ENCODE assay signal across 1 cellular context in the genomic region with DNA sequence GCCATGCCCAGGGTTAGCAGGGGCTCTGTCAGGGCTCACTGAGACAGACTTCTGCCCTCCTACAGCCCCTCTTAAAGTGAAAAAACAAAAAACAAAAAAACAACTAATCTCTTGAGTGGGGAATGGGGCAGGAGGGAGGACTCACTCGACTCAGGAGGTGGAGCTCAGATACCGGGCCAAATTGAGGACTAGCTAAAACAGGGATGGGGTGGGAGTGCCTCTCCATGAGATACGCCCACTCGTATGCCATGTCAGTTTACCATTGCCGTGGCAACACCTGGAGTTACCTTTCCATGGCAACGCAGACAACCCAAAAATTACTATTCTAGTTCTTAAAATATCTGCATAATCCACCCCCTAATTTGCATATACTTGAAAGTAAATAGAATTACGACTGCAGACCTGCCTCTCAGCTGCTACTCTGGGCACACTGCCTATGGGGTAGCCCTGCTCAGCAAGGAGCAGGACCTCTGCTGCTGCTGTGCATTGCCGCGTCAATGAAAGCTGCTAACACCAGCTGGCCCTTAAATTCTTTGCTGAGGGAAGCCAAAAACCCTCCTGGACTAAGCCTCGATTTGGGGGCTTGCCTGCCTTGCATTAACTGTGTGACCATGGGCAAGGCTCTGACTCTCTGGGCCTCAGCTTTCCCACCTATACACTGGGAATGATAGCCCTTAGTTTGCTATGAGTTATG.
A peak's percentile ranks its signal among the peaks of the same experiment; 100 is the strongest.
TF ChIP-seq lines count a peak whose summit lies in the region.

No MANE protein-coding gene starts in this region.

TF ChIP-seq in K562, 482 proteins besides CTCF, POLR2A, EP300 and RAD21 (continued from another document):
- TF ChIP-seq RFX1 (IDR thresholded peaks at IDR 0.05) = peak; percentile 95
- TF ChIP-seq MAFF (IDR thresholded peaks at IDR 0.05; ENCODE audit: low read length) = peak; percentile 14; the same call in 1 of the 2 replicates
- TF ChIP-seq ADNP (tag; IDR thresholded peaks at IDR 0.05) = 0 out of 2 replicates have a peak, but pooled peaks have one; percentile 22
- peak; percentile 23; the same call in 1 of the 2 replicates for TF ChIP-seq DPF2 (IDR thresholded peaks at IDR 0.05)
- TF ChIP-seq ZNF507 (tag; conservative IDR thresholded peaks at IDR 0.05) = no peak
- TF ChIP-seq NELFE (IDR thresholded peaks at IDR 0.05; ENCODE audit: insufficient read depth, insufficient read length) = no peak
- no peak for TF ChIP-seq E2F6 (IDR thresholded peaks at IDR 0.05; ENCODE audit: borderline replicate concordance in 1 of 2, extremely low read depth in 1 of 2, insufficient read depth in 1 of 2, insufficient read length in 1 of 2, low read depth in 1 of 2, low read length in 1 of 2, poor library complexity in 1 of 2, severe bottlenecking in 1 of 2)
- TF ChIP-seq CREB1 (IDR thresholded peaks at IDR 0.05) = no peak
- TF ChIP-seq CREB1 (CRISPR knock-in tag; IDR thresholded peaks at IDR 0.05) = no peak
- TF ChIP-seq ZNF347 (CRISPR knock-in tag; IDR thresholded peaks at IDR 0.05; ENCODE audit: low read depth) = no peak
- TF ChIP-seq NEUROD1 (IDR thresholded peaks at IDR 0.05; ENCODE audit: borderline replicate concordance, low read depth, low read length, partially characterized antibody) = peak; percentile 73
- peak; percentile 62; the same call in 1 of the 2 replicates for TF ChIP-seq HLTF (IDR thresholded peaks at IDR 0.05)
- TF ChIP-seq LARP7 (IDR thresholded peaks at IDR 0.05) = 0 out of 2 replicates have a peak, but pooled peaks have one; percentile 42
- no peak for TF ChIP-seq KLF13 (tag; IDR thresholded peaks at IDR 0.05; ENCODE audit: borderline replicate concordance, low read depth)
- no peak for TF ChIP-seq ZBTB1 (CRISPR knock-in tag; IDR thresholded peaks at IDR 0.05; ENCODE audit: borderline replicate concordance, low read depth)
